In genomic region chr1:112618721-112619517, GRCh38 we compare ENCODE assay signal across 1 cellular context.
TF ChIP-seq lines count a peak whose summit lies in the region.

A gene with protein sequence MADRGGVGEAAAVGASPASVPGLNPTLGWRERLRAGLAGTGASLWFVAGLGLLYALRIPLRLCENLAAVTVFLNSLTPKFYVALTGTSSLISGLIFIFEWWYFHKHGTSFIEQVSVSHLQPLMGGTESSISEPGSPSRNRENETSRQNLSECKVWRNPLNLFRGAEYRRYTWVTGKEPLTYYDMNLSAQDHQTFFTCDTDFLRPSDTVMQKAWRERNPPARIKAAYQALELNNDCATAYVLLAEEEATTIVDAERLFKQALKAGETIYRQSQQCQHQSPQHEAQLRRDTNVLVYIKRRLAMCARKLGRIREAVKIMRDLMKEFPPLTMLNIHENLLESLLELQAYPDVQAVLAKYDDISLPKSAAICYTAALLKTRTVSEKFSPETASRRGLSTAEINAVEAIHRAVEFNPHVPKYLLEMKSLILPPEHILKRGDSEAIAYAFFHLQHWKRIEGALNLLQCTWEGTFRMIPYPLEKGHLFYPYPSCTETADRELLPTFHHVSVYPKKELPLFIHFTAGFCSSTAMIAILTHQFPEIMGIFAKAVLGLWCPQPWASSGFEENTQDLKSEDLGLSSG (minus strand): TSS chr1:112619141. CDS start chr1:112619113, 28 bp downstream.

TF ChIP-seq in HepG2, 621 proteins besides CTCF, POLR2A, EP300 and RAD21 (continued from another document and continues in another):
- TF ChIP-seq, protein P1, sequence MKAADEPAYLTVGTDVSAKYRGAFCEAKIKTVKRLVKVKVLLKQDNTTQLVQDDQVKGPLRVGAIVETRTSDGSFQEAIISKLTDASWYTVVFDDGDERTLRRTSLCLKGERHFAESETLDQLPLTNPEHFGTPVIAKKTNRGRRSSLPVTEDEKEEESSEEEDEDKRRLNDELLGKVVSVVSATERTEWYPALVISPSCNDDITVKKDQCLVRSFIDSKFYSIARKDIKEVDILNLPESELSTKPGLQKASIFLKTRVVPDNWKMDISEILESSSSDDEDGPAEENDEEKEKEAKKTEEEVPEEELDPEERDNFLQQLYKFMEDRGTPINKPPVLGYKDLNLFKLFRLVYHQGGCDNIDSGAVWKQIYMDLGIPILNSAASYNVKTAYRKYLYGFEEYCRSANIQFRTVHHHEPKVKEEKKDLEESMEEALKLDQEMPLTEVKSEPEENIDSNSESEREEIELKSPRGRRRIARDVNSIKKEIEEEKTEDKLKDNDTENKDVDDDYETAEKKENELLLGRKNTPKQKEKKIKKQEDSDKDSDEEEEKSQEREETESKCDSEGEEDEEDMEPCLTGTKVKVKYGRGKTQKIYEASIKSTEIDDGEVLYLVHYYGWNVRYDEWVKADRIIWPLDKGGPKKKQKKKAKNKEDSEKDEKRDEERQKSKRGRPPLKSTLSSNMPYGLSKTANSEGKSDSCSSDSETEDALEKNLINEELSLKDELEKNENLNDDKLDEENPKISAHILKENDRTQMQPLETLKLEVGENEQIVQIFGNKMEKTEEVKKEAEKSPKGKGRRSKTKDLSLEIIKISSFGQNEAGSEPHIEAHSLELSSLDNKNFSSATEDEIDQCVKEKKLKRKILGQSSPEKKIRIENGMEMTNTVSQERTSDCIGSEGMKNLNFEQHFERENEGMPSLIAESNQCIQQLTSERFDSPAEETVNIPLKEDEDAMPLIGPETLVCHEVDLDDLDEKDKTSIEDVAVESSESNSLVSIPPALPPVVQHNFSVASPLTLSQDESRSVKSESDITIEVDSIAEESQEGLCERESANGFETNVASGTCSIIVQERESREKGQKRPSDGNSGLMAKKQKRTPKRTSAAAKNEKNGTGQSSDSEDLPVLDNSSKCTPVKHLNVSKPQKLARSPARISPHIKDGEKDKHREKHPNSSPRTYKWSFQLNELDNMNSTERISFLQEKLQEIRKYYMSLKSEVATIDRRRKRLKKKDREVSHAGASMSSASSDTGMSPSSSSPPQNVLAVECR (CRISPR knock-in tag; IDR thresholded peaks at IDR 0.05; ENCODE audit: borderline replicate concordance) = peak; percentile 69
- TF ChIP-seq GABPB1 (CRISPR knock-in tag; IDR thresholded peaks at IDR 0.05) (peak; percentile 87), HMGXB4 (CRISPR knock-in tag; IDR thresholded peaks at IDR 0.05; ENCODE audit: borderline replicate concordance in 1 of 2, low read depth in 1 of 2) (peak; percentile 53 to 76; a peak in 3 of 4 replicates), ZNF3 (CRISPR knock-in tag; IDR thresholded peaks at IDR 0.05) (no peak), ZNF782 (CRISPR knock-in tag; IDR thresholded peaks at IDR 0.05; ENCODE audit: borderline replicate concordance) (no peak), SMARCC2 (IDR thresholded peaks at IDR 0.05) (no peak), AHR (CRISPR knock-in tag; IDR thresholded peaks at IDR 0.05) (no peak), ZBTB1 (CRISPR knock-in tag; IDR thresholded peaks at IDR 0.05; ENCODE audit: borderline replicate concordance) (no peak), NFIC (IDR thresholded peaks at IDR 0.05; ENCODE audit: low read length) (no peak), MYC (CRISPR knock-in tag; IDR thresholded peaks at IDR 0.05; ENCODE audit: borderline replicate concordance) (peak; percentile 83; the same call in 1 of the 2 replicates), KLF12 (CRISPR knock-in tag; IDR thresholded peaks at IDR 0.05; ENCODE audit: borderline replicate concordance) (peak; percentile 42; the same call in 1 of the 2 replicates), KMT2B (CRISPR knock-in tag; IDR thresholded peaks at IDR 0.05) (peak; percentile 72; the same call in 1 of the 2 replicates), HMG20A (CRISPR knock-in tag; IDR thresholded peaks at IDR 0.05; ENCODE audit: borderline replicate concordance) (no peak), ZNF382 (CRISPR knock-in tag; IDR thresholded peaks at IDR 0.05; ENCODE audit: borderline replicate concordance) (no peak), KLF11 (CRISPR knock-in tag; IDR thresholded peaks at IDR 0.05) (peak; percentile 50; the same call in 1 of the 2 replicates), ZNF512 (CRISPR knock-in tag; IDR thresholded peaks at IDR 0.05) (no peak), ZNF234 (CRISPR knock-in tag; conservative IDR thresholded peaks at IDR 0.05) (no peak), ZNF891 (CRISPR knock-in tag; IDR thresholded peaks at IDR 0.05) (peak; percentile 78; the same call in 1 of the 2 replicates), ZNF660 (CRISPR knock-in tag; IDR thresholded peaks at IDR 0.05; ENCODE audit: borderline replicate concordance, low read depth) (no peak), CEBPB (IDR thresholded peaks at IDR 0.05; ENCODE audit: borderline replicate concordance, low read depth, low read length) (no peak), SMAD9 (CRISPR knock-in tag; IDR thresholded peaks at IDR 0.05) (no peak), ZNF556 (CRISPR knock-in tag; IDR thresholded peaks at IDR 0.05; ENCODE audit: borderline replicate concordance) (peak; percentile 10; the same call in 1 of the 2 replicates), ZSCAN22 (CRISPR knock-in tag; IDR thresholded peaks at IDR 0.05) (no peak), ZNF546 (CRISPR knock-in tag; conservative IDR thresholded peaks at IDR 0.05) (no peak), DRAP1 (CRISPR knock-in tag; IDR thresholded peaks at IDR 0.05) (peak; percentile 59), ZNF326 (CRISPR knock-in tag; IDR thresholded peaks at IDR 0.05; ENCODE audit: borderline replicate concordance) (no peak), PTBP1 (IDR thresholded peaks at IDR 0.05; ENCODE audit: low read depth, low read length, poor library complexity, severe bottlenecking) (no peak), RFXANK (CRISPR knock-in tag; IDR thresholded peaks at IDR 0.05) (no peak), SIN3A (IDR thresholded peaks at IDR 0.05; ENCODE audit: borderline replicate concordance, low read depth, low read length) (no peak; the same call in 1 of the 2 replicates), ZNF639 (CRISPR knock-in tag; conservative IDR thresholded peaks at IDR 0.05) (no peak), ZNF672 (CRISPR knock-in tag; IDR thresholded peaks at IDR 0.05) (no peak), GLMP (CRISPR knock-in tag; IDR thresholded peaks at IDR 0.05; ENCODE audit: borderline replicate concordance) (no peak)
- TF ChIP-seq, protein P2, sequence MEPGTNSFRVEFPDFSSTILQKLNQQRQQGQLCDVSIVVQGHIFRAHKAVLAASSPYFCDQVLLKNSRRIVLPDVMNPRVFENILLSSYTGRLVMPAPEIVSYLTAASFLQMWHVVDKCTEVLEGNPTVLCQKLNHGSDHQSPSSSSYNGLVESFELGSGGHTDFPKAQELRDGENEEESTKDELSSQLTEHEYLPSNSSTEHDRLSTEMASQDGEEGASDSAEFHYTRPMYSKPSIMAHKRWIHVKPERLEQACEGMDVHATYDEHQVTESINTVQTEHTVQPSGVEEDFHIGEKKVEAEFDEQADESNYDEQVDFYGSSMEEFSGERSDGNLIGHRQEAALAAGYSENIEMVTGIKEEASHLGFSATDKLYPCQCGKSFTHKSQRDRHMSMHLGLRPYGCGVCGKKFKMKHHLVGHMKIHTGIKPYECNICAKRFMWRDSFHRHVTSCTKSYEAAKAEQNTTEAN (CRISPR knock-in tag; conservative IDR thresholded peaks at IDR 0.05) = no peak
- TF ChIP-seq, protein P3, sequence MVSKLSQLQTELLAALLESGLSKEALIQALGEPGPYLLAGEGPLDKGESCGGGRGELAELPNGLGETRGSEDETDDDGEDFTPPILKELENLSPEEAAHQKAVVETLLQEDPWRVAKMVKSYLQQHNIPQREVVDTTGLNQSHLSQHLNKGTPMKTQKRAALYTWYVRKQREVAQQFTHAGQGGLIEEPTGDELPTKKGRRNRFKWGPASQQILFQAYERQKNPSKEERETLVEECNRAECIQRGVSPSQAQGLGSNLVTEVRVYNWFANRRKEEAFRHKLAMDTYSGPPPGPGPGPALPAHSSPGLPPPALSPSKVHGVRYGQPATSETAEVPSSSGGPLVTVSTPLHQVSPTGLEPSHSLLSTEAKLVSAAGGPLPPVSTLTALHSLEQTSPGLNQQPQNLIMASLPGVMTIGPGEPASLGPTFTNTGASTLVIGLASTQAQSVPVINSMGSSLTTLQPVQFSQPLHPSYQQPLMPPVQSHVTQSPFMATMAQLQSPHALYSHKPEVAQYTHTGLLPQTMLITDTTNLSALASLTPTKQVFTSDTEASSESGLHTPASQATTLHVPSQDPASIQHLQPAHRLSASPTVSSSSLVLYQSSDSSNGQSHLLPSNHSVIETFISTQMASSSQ (IDR thresholded peaks at IDR 0.05; ENCODE audit: low read depth) = no peak
- TF ChIP-seq, protein P3 (CRISPR knock-in tag; IDR thresholded peaks at IDR 0.05; ENCODE audit: borderline replicate concordance) = peak; percentile 56; the same call in 1 of the 2 replicates
- TF ChIP-seq, protein P4, sequence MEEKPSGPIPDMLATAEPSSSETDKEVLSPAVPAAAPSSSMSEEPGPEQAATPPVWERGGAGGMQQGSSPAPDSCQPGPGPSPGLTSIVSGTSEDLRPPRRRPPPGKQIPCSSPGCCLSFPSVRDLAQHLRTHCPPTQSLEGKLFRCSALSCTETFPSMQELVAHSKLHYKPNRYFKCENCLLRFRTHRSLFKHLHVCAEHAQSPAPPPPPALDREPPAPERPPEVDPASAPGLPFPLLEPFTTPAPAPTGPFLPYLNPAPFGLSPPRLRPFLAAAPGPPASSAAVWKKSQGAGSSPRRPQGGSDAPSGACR (CRISPR knock-in tag; IDR thresholded peaks at IDR 0.05) = no peak; the same call in 1 of the 2 replicates
- TF ChIP-seq, protein P5, sequence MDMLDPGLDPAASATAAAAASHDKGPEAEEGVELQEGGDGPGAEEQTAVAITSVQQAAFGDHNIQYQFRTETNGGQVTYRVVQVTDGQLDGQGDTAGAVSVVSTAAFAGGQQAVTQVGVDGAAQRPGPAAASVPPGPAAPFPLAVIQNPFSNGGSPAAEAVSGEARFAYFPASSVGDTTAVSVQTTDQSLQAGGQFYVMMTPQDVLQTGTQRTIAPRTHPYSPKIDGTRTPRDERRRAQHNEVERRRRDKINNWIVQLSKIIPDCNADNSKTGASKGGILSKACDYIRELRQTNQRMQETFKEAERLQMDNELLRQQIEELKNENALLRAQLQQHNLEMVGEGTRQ (IDR thresholded peaks at IDR 0.05; ENCODE audit: low read depth, low read length) = no peak
- TF ChIP-seq, protein P5 (CRISPR knock-in tag; IDR thresholded peaks at IDR 0.05; ENCODE audit: borderline replicate concordance) = no peak
